ENCODE assay signal across 8 cellular contexts in genomic region chr17:81917565-81918332, GRCh38. TPM values are rescaled to one million over a fixed set of nuclear protein-coding genes. Genes with fewer than 3 reads are reported as not detected.
DNase-seq lines count a peak whose midpoint lies in the region; ATAC-seq and TF ChIP-seq lines count a peak whose summit lies in the region.

Gene SIRT7, minus strand, starts transcription at chr17:81918176. Its CDS starts 45 bp downstream, at chr17:81918131.

- intact Hi-C loops in Caco-2 (cut with micrococcal nuclease; ENCODE audit: unreplicated experiment), result loop anchor here (1.0 kb wide), 1 partner anchor 9 kb away; no protein-coding TSS in a partner anchor

- H3K9me3 ChIP-seq in Caco-2 (no peaks in the 10 kb centered on the region), KOPT-K1 (ENCODE audit: insufficient read depth, low read length, poor library complexity, severe bottlenecking) (no peaks in the 10 kb centered on the region)

- H3K4me3 Mint-ChIP-seq in Caco-2 (ENCODE audit: unreplicated experiment), result peak within 1 kb of the TSS; percentile 93
- H3K4me3 Mint-ChIP-seq in activated T-helper 17 cell treated with anti-CD3 and anti-CD28 coated beads, Interleukin-2, amount 50 U/mL, for 72 hours, result peak within 1 kb of the TSS; percentile 84
- peak within 1 kb of the TSS; percentile 92 for H3K4me3 Mint-ChIP-seq in natural killer cell treated with Interleukin-12 subunit alpha and Interleukin-12 subunit beta and Interleukin-15 and Interleukin-18, amount 100 ng/mL, for 72 hours

- H3K4me1 ChIP-seq in Caco-2, result peaks cover 11% of the 10 kb centered on the region

- TF ChIP-seq CTCF in Caco-2 (IDR thresholded peaks at IDR 0.05; ENCODE audit: insufficient read depth in 1 of 2, low read depth in 1 of 2, low read length in 1 of 2, severe bottlenecking in 1 of 2, unreplicated experiment in 1 of 2) (no peak), fibroblast of mammary gland (conservative IDR thresholded peaks at IDR 0.05; ENCODE audit: control insufficient read depth, insufficient read depth, low read depth, low read length) (no peak)

- peak within 1 kb of the TSS; percentile 90 for H3K27ac Mint-ChIP-seq in Caco-2 (ENCODE audit: unreplicated experiment)
- H3K27ac Mint-ChIP-seq in activated T-helper 17 cell treated with anti-CD3 and anti-CD28 coated beads, Interleukin-2, amount 50 U/mL, for 72 hours, result peak within 1 kb of the TSS; percentile 55
- H3K27ac Mint-ChIP-seq in natural killer cell treated with Interleukin-12 subunit alpha and Interleukin-12 subunit beta and Interleukin-15 and Interleukin-18, amount 100 ng/mL, for 72 hours, result peak within 1 kb of the TSS; percentile 51 to 81

- H3K9me3 Mint-ChIP-seq in Caco-2 (ENCODE audit: unreplicated experiment), result no peaks in the 10 kb centered on the region
- H3K9me3 Mint-ChIP-seq in activated T-helper 17 cell treated with anti-CD3 and anti-CD28 coated beads, Interleukin-2, amount 50 U/mL, for 72 hours, result no peaks in the 10 kb centered on the region
- no peaks in the 10 kb centered on the region for H3K9me3 Mint-ChIP-seq in natural killer cell treated with Interleukin-12 subunit alpha and Interleukin-12 subunit beta and Interleukin-15 and Interleukin-18, amount 100 ng/mL, for 72 hours

- DNase-seq in Caco-2, result peak; percentile 77 to 84
- DNase-seq in RPMI8226, result peak; percentile 89
- DNase-seq in fibroblast of mammary gland (ENCODE audit: low read depth), result peak; percentile 48
- DNase-seq in natural killer cell treated with Interleukin-12 subunit alpha and Interleukin-12 subunit beta and Interleukin-15 and Interleukin-18, amount 100 ng/mL, for 72 hours (ENCODE audit: low spot score), result peak; percentile 86
- DNase-seq in stimulated activated naive CD4-positive, alpha-beta T cell treated with Interleukin-2 at 50 U/mL for 16 hours (lab: John Stamatoyannopoulos, UW), result peak; percentile 73

- no peaks in the 10 kb centered on the region for H3K27me3 Mint-ChIP-seq in Caco-2 (ENCODE audit: insufficient read depth, unreplicated experiment)
- H3K27me3 Mint-ChIP-seq in activated T-helper 17 cell treated with anti-CD3 and anti-CD28 coated beads, Interleukin-2, amount 50 U/mL, for 72 hours, result no peaks in the 10 kb centered on the region
- H3K27me3 Mint-ChIP-seq in natural killer cell treated with Interleukin-12 subunit alpha and Interleukin-12 subunit beta and Interleukin-15 and Interleukin-18, amount 100 ng/mL, for 72 hours, result no peaks in the 10 kb centered on the region

- H3K36me3 Mint-ChIP-seq in Caco-2 (ENCODE audit: insufficient read depth, unreplicated experiment), result peaks cover 95% of the 10 kb centered on the region
- peaks cover 87% of the 10 kb centered on the region for H3K36me3 Mint-ChIP-seq in activated T-helper 17 cell treated with anti-CD3 and anti-CD28 coated beads, Interleukin-2, amount 50 U/mL, for 72 hours (ENCODE audit: low read depth)
- H3K36me3 Mint-ChIP-seq in natural killer cell treated with Interleukin-12 subunit alpha and Interleukin-12 subunit beta and Interleukin-15 and Interleukin-18, amount 100 ng/mL, for 72 hours, result peaks cover 6% of the 10 kb centered on the region

- POLR2A ChIA-PET in Caco-2 (lab: Charles Lee), result interaction anchor here (0.6 to 1.3 kb wide), 3 partner anchors 9 to 162 kb away, joined by 3 to 11 read pairs (median 4); partner anchors contain the start of gene MAFG

- peaks cover 28% of the 10 kb centered on the region for H3K4me1 Mint-ChIP-seq in Caco-2 (ENCODE audit: low read depth, unreplicated experiment)
- peaks cover 7% of the 10 kb centered on the region for H3K4me1 Mint-ChIP-seq in activated T-helper 17 cell treated with anti-CD3 and anti-CD28 coated beads, Interleukin-2, amount 50 U/mL, for 72 hours
- peaks cover 17 to 29% of the 10 kb centered on the region in 2 donors for H3K4me1 Mint-ChIP-seq in natural killer cell treated with Interleukin-12 subunit alpha and Interleukin-12 subunit beta and Interleukin-15 and Interleukin-18, amount 100 ng/mL, for 72 hours (ENCODE audit: low read depth in 2 of 2)

- no TSS peak for BruUV-seq in Caco-2 (replicated peaks; lab: Mats Ljungman, UMichigan)

- H3K36me3 ChIP-seq in Caco-2 (ENCODE audit: control insufficient read depth, insufficient read depth, low read length) (peaks cover 14% of the 10 kb centered on the region), KOPT-K1 (ENCODE audit: insufficient read depth, low read length) (peaks cover 62% of the 10 kb centered on the region)

- H3K4me3 ChIP-seq in Caco-2 (ENCODE audit: low read depth, low read length) (peak within 1 kb of the TSS; percentile 86), fibroblast of mammary gland (ENCODE audit: control insufficient read depth, low read depth, low read length) (peak within 1 kb of the TSS; percentile 60)

- peak; percentile 64 for ATAC-seq in GM21576 (IDR thresholded peaks at IDR 0.05; ENCODE audit: unreplicated experiment)
- ATAC-seq in activated T-helper 17 cell treated with anti-CD3 and anti-CD28 coated beads, Interleukin-2, amount 50 U/mL, for 72 hours (replicated peaks), result peak; percentile 92
- ATAC-seq in natural killer cell treated with Interleukin-12 subunit alpha and Interleukin-12 subunit beta and Interleukin-15 and Interleukin-18, amount 100 ng/mL, for 72 hours, result peak; percentile 87 to 92

- CTCF ChIA-PET in Caco-2 (lab: Charles Lee), result interaction anchor here (0.5 to 1.5 kb wide), 3 partner anchors 42 to 288 kb away, joined by 3 to 5 read pairs (median 5); no protein-coding TSS in a partner anchor

- H3K27me3 ChIP-seq in Caco-2 (replicated peaks; ENCODE audit: control insufficient read depth, insufficient read depth, low read length), result no peaks in the 10 kb centered on the region

- peak within 1 kb of the TSS; percentile 67 for H3K27ac ChIP-seq in KOPT-K1 (ENCODE audit: low read depth, low read length, poor library complexity, severe bottlenecking)

RNA-seq across cellular contexts. Expression of gene SIRT7, which starts in this region (rescaled TPM):
- 55.6 and 57.4 TPM in 2 replicates for total RNA-seq in Caco-2 (2022)
- total RNA-seq in activated T-helper 17 cell treated with anti-CD3 and anti-CD28 coated beads, Interleukin-2, amount 50 U/mL, for 72 hours, result 10 to 100 TPM; 41.3 to 47.5 TPM
- 10 to 100 TPM; 69.4 to 77.6 TPM for total RNA-seq in natural killer cell treated with Interleukin-12 subunit alpha and Interleukin-12 subunit beta and Interleukin-15 and Interleukin-18, amount 100 ng/mL, for 72 hours

Comparison
In these comparisons a context has a peak if more than half of its experiments do, and no peak if none do; other contexts are left out.
1. Peak in every context shown above with its lines: DNase-seq, ATAC-seq, H3K4me3 ChIP-seq and H3K27ac ChIP-seq.